38 cellular contexts compared by ENCODE assay signal in the genomic region with DNA sequence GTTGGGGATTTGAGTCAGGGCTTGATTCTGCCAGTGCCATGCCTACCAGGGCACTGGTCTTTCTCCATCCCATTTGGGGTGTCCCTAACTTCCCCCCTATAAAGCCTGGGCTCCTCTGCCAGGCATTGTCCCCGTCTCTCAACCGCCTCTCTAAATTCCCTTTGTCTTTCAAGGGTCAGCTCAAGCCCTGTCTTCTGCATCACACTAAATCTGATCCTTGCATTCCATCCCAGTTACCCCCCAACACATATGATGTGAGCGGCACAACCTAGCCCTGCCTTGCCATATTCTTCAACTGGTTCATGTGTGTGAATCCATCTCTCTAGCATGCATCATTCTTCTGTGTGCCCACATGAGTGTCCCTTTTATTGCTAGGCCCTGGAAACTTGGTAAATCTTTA.
"Had no signal": no experiment of that assay in that cellular context is flagged by ENCODE, and none has a peak within 500 bp of the region (broad histone marks: within the 10 kb centered on the region; RNA-seq: fewer than 3 reads in every experiment).

No MANE protein-coding gene starts in this region.

- H3K9me3 Mint-ChIP-seq: activated naive CD4-positive, alpha-beta T cell treated with anti-CD3 and anti-CD28 coated beads for 36 hours; activated naive CD4-positive, alpha-beta T cell treated with anti-CD3 and anti-CD28 coated beads, Interleukin-2, amount 10 ng/mL, durations not matched to agents 7 days and 5 days; activated naive CD4-positive, alpha-beta T cell treated with anti-CD3 and anti-CD28 coated beads, Interleukin-2, amount 50 U/mL, for 24 hours; activated naive CD4-positive, alpha-beta T cell treated with anti-CD3 and anti-CD28 coated beads, Interleukin-2, amount 50 U/mL, for 72 hours; activated naive CD8-positive, alpha-beta T cell treated with anti-CD3 and anti-CD28 coated beads for 36 hours; activated naive CD8-positive, alpha-beta T cell treated with anti-CD3 and anti-CD28 coated beads, Interleukin-2, amount 10 ng/mL, durations not matched to agents 7 days and 5 days; activated naive CD8-positive, alpha-beta T cell treated with anti-CD3 and anti-CD28 coated beads, Interleukin-2, amount 50 U/mL, for 24 hours; activated T-cell treated with anti-CD3 and anti-CD28 coated beads, Interleukin-2, amount 50 U/mL, for 24 hours; activated T-cell treated with anti-CD3 and anti-CD28 coated beads, Interleukin-2, amount 50 U/mL, for 4 hours; activated T-cell treated with anti-CD3 and anti-CD28 coated beads, Interleukin-2, amount 50 U/mL, for 72 hours; activated T-helper 1 cell treated with anti-CD3 and anti-CD28 coated beads, Interleukin-12 subunit alpha, Interleukin-12 subunit beta, Interleukin-2, Interleukin-4 antibody, amounts not matched to agents 30 ng/mL and 10 ng/mL and 1 ng/mL, durations not matched to agents 14 hours and 24 hours and 36 hours; activated T-helper 17 cell treated with anti-CD3 and anti-CD28 coated beads, Interleukin-2, amount 50 U/mL, for 72 hours; activated T-helper 2 cell treated with anti-CD3 and anti-CD28 coated beads, Interferon-gamma antibody, Interleukin-2, Interleukin-4, amounts not matched to agents 10 μg/mL and 5 μg/mL and 100 μg/mL, durations not matched to agents 14 hours and 24 hours and 36 hours; central memory CD8-positive, alpha-beta T cell had no signal

- H3K27me3 Mint-ChIP-seq: activated naive CD4-positive, alpha-beta T cell treated with anti-CD3 and anti-CD28 coated beads, Interleukin-2, amount 10 ng/mL, durations not matched to agents 7 days and 5 days; activated naive CD4-positive, alpha-beta T cell treated with anti-CD3 and anti-CD28 coated beads, Interleukin-2, amount 50 U/mL, for 24 hours; activated naive CD8-positive, alpha-beta T cell treated with anti-CD3 and anti-CD28 coated beads for 36 hours; activated naive CD8-positive, alpha-beta T cell treated with anti-CD3 and anti-CD28 coated beads, Interleukin-2, amount 10 ng/mL, durations not matched to agents 7 days and 5 days; activated T-cell treated with anti-CD3 and anti-CD28 coated beads, Interleukin-2, amount 50 U/mL, for 24 hours; central memory CD8-positive, alpha-beta T cell had no signal

- DNase-seq: activated effector memory CD4-positive, alpha-beta T cell treated with anti-CD3 and anti-CD28 coated beads, Interleukin-2, amount 50 U/mL, for 16 hours; activated effector memory CD4-positive, alpha-beta T cell treated with Interleukin-2 at 50 U/mL for 16 hours; activated gamma-delta T cell treated with Interleukin-2 at 50 U/mL for 16 hours; activated naive CD4-positive, alpha-beta T cell; activated naive CD4-positive, alpha-beta T cell treated with anti-CD3 and anti-CD28 coated beads for 36 hours; activated naive CD4-positive, alpha-beta T cell treated with anti-CD3 and anti-CD28 coated beads, Interleukin-2, amount 10 ng/mL, durations not matched to agents 7 days and 5 days; activated naive CD4-positive, alpha-beta T cell treated with anti-CD3 and anti-CD28 coated beads, Interleukin-2, amount 50 U/mL, for 16 hours; activated naive CD4-positive, alpha-beta T cell treated with Interleukin-2 at 50 U/mL for 16 hours; activated naive CD8-positive, alpha-beta T cell treated with anti-CD3 and anti-CD28 coated beads for 36 hours; activated naive CD8-positive, alpha-beta T cell treated with anti-CD3 and anti-CD28 coated beads, Interleukin-2, amount 10 ng/mL, durations not matched to agents 7 days and 5 days; activated naive CD8-positive, alpha-beta T cell treated with anti-CD3 and anti-CD28 coated beads, Interleukin-2, amount 50 U/mL, for 24 hours; activated T-cell treated with anti-CD3 and anti-CD28 coated beads for 4 hours; activated T-cell treated with anti-CD3 and anti-CD28 coated beads, Interleukin-2, amount 50 U/mL, for 1 hour; activated T-cell treated with anti-CD3 and anti-CD28 coated beads, Interleukin-2, amount 50 U/mL, for 24 hours; activated T-cell treated with anti-CD3 and anti-CD28 coated beads, Interleukin-2, amount 50 U/mL, for 4 hours; activated T-cell treated with anti-CD3 and anti-CD28 coated beads, Interleukin-2, amount 50 U/mL, for 48 hours; activated T-cell treated with anti-CD3 and anti-CD28 coated beads, Interleukin-2, amount 50 U/mL, for 72 hours; amniotic stem cell; amygdala; anterior cingulate cortex; aorta; body of pancreas; brain microvascular endothelial cell; caudate nucleus; central memory CD4-positive, alpha-beta T cell; cerebellar nuclear complex had no signal

- H3K27ac Mint-ChIP-seq: activated naive CD4-positive, alpha-beta T cell treated with anti-CD3 and anti-CD28 coated beads for 36 hours; activated naive CD4-positive, alpha-beta T cell treated with anti-CD3 and anti-CD28 coated beads, Interleukin-2, amount 10 ng/mL, durations not matched to agents 7 days and 5 days; activated naive CD4-positive, alpha-beta T cell treated with anti-CD3 and anti-CD28 coated beads, Interleukin-2, amount 50 U/mL, for 24 hours; activated naive CD4-positive, alpha-beta T cell treated with anti-CD3 and anti-CD28 coated beads, Interleukin-2, amount 50 U/mL, for 72 hours; activated naive CD8-positive, alpha-beta T cell; activated naive CD8-positive, alpha-beta T cell treated with anti-CD3 and anti-CD28 coated beads for 36 hours; activated naive CD8-positive, alpha-beta T cell treated with anti-CD3 and anti-CD28 coated beads, Interleukin-2, amount 10 ng/mL, durations not matched to agents 7 days and 5 days; activated naive CD8-positive, alpha-beta T cell treated with anti-CD3 and anti-CD28 coated beads, Interleukin-2, amount 50 U/mL, for 24 hours; activated T-cell treated with anti-CD3 and anti-CD28 coated beads, Interleukin-2, amount 50 U/mL, for 24 hours; activated T-cell treated with anti-CD3 and anti-CD28 coated beads, Interleukin-2, amount 50 U/mL, for 72 hours; activated T-helper 1 cell treated with anti-CD3 and anti-CD28 coated beads, Interleukin-12 subunit alpha, Interleukin-12 subunit beta, Interleukin-2, Interleukin-4 antibody, amounts not matched to agents 30 ng/mL and 10 ng/mL and 1 ng/mL, durations not matched to agents 14 hours and 24 hours and 36 hours; activated T-helper 17 cell treated with anti-CD3 and anti-CD28 coated beads, Interleukin-2, amount 50 U/mL, for 72 hours; activated T-helper 2 cell treated with anti-CD3 and anti-CD28 coated beads, Interferon-gamma antibody, Interleukin-2, Interleukin-4, amounts not matched to agents 10 μg/mL and 5 μg/mL and 100 μg/mL, durations not matched to agents 14 hours and 24 hours and 36 hours; brain had no signal

- H3K27ac ChIP-seq: adrenal gland, ascending aorta, body of pancreas, brain microvascular endothelial cell, breast epithelium, cardiac muscle cell had no signal

- H3K36me3 Mint-ChIP-seq: activated naive CD4-positive, alpha-beta T cell treated with anti-CD3 and anti-CD28 coated beads, Interleukin-2, amount 10 ng/mL, durations not matched to agents 7 days and 5 days; activated naive CD4-positive, alpha-beta T cell treated with anti-CD3 and anti-CD28 coated beads, Interleukin-2, amount 50 U/mL, for 24 hours; activated naive CD4-positive, alpha-beta T cell treated with anti-CD3 and anti-CD28 coated beads, Interleukin-2, amount 50 U/mL, for 72 hours; activated naive CD8-positive, alpha-beta T cell; activated naive CD8-positive, alpha-beta T cell treated with anti-CD3 and anti-CD28 coated beads for 36 hours; activated naive CD8-positive, alpha-beta T cell treated with anti-CD3 and anti-CD28 coated beads, Interleukin-2, amount 10 ng/mL, durations not matched to agents 7 days and 5 days; brain had no signal

- H3K4me3 ChIP-seq: adrenal gland, ascending aorta, body of pancreas, breast epithelium, cardiac muscle cell had no signal

- H3K36me3 ChIP-seq: adrenal gland, ascending aorta, brain microvascular endothelial cell, breast epithelium, cardiac muscle cell had no signal

- H3K27me3 ChIP-seq: adrenal gland, ascending aorta, body of pancreas, brain microvascular endothelial cell, breast epithelium had no signal

- H3K4me1 Mint-ChIP-seq: activated naive CD4-positive, alpha-beta T cell treated with anti-CD3 and anti-CD28 coated beads, Interleukin-2, amount 10 ng/mL, durations not matched to agents 7 days and 5 days; activated naive CD4-positive, alpha-beta T cell treated with anti-CD3 and anti-CD28 coated beads, Interleukin-2, amount 50 U/mL, for 24 hours; activated naive CD8-positive, alpha-beta T cell treated with anti-CD3 and anti-CD28 coated beads for 36 hours; activated naive CD8-positive, alpha-beta T cell treated with anti-CD3 and anti-CD28 coated beads, Interleukin-2, amount 10 ng/mL, durations not matched to agents 7 days and 5 days; activated naive CD8-positive, alpha-beta T cell treated with anti-CD3 and anti-CD28 coated beads, Interleukin-2, amount 50 U/mL, for 24 hours; activated T-helper 17 cell treated with anti-CD3 and anti-CD28 coated beads, Interleukin-2, amount 50 U/mL, for 72 hours; central memory CD8-positive, alpha-beta T cell had no signal

- H3K4me1 ChIP-seq: adrenal gland, ascending aorta, body of pancreas, breast epithelium had no signal

- H3K4me3 Mint-ChIP-seq: activated naive CD4-positive, alpha-beta T cell treated with anti-CD3 and anti-CD28 coated beads for 36 hours; activated naive CD4-positive, alpha-beta T cell treated with anti-CD3 and anti-CD28 coated beads, Interleukin-2, amount 10 ng/mL, durations not matched to agents 7 days and 5 days; activated naive CD4-positive, alpha-beta T cell treated with anti-CD3 and anti-CD28 coated beads, Interleukin-2, amount 50 U/mL, for 24 hours; activated naive CD8-positive, alpha-beta T cell; activated naive CD8-positive, alpha-beta T cell treated with anti-CD3 and anti-CD28 coated beads for 36 hours; activated naive CD8-positive, alpha-beta T cell treated with anti-CD3 and anti-CD28 coated beads, Interleukin-2, amount 10 ng/mL, durations not matched to agents 7 days and 5 days; activated naive CD8-positive, alpha-beta T cell treated with anti-CD3 and anti-CD28 coated beads, Interleukin-2, amount 50 U/mL, for 24 hours; activated T-cell treated with anti-CD3 and anti-CD28 coated beads, Interleukin-2, amount 50 U/mL, for 24 hours; activated T-cell treated with anti-CD3 and anti-CD28 coated beads, Interleukin-2, amount 50 U/mL, for 4 hours; activated T-cell treated with anti-CD3 and anti-CD28 coated beads, Interleukin-2, amount 50 U/mL, for 72 hours; activated T-helper 1 cell treated with anti-CD3 and anti-CD28 coated beads, Interleukin-12 subunit alpha, Interleukin-12 subunit beta, Interleukin-2, Interleukin-4 antibody, amounts not matched to agents 30 ng/mL and 10 ng/mL and 1 ng/mL, durations not matched to agents 14 hours and 24 hours and 36 hours; activated T-helper 17 cell treated with anti-CD3 and anti-CD28 coated beads, Interleukin-2, amount 50 U/mL, for 72 hours; brain; central memory CD8-positive, alpha-beta T cell had no signal

- H3K9me3 ChIP-seq: adrenal gland, ascending aorta, body of pancreas, breast epithelium had no signal
